ENCODE assay signal across 21 cellular contexts in the genomic region with DNA sequence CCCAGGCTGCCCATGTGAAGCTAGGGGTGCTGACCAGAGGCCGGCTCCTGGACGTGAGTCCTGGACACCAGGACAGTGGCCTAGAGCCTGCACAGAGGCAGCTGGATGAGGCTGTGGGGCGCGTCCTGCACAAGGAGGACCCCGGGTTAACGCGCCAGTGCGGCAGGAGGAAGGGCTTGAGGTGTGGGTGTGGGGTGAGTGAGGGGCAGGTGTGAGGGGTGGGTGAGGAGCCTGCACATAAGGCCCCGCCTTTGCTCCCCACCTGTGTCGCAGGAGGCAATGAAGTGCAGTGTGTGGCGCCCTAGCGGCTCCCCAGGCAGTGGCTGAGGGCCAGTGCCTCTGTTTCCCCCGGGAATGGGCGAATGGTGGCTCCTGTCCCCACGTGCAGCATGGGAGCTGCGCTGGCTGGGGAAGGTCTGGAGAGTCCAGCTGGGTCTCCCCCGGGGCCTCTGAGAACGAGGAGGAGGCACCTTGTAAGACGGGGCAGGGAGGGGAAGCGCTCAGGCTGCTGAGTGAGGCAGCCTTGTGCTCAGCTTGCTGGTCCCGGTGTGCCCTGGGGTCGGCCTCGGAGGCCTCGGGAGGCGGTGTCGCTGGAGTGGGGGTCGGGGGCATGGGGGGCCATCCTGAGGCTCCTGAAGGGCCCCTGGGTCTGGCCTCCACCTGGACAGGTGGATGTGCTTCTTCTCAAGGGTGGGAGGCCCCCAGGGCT. TPM values are rescaled to one million over a fixed set of nuclear protein-coding genes. Genes with fewer than 3 reads are reported as not detected.
A peak's percentile ranks its signal among the peaks of the same experiment; 100 is the strongest.
DNase-seq lines count a peak whose midpoint lies in the region; ATAC-seq and TF ChIP-seq lines count a peak whose summit lies in the region.
"Had no signal": no experiment of that assay in that cellular context is flagged by ENCODE, and none has a peak within 500 bp of the region (broad histone marks: within the 10 kb centered on the region; RNA-seq: fewer than 3 reads in every experiment).

No MANE protein-coding gene starts in this region.

- peaks cover 0 to 14% (median 11%) of the 10 kb centered on the region in 11 experiments; a peak in 14 of 22 replicates for H3K9me3 ChIP-seq in BLaER1 treated with 17β-estradiol and CSF1 and Interleukin-3, amounts not matched to agents 10 nM and 100 nM (replicated peaks in 1 of 11)
- H3K9me3 ChIP-seq in CD4-positive, alpha-beta T cell (ENCODE audit: control insufficient read depth, low read length), result no peaks in the 10 kb centered on the region
- H3K9me3 ChIP-seq: lower lobe of right lung, pancreas, right lobe of liver, SJSA1, stomach had no signal

- H3K9me3 Mint-ChIP-seq in CD4-positive, alpha-beta T cell, result no peaks in the 10 kb centered on the region
- no peaks in the 10 kb centered on the region for H3K9me3 Mint-ChIP-seq in activated T-helper 1 cell treated with anti-CD3 and anti-CD28 coated beads, Interleukin-12 subunit alpha, Interleukin-12 subunit beta, Interleukin-2, Interleukin-4 antibody, amounts not matched to agents 30 ng/mL and 10 ng/mL and 1 ng/mL, durations not matched to agents 14 hours and 24 hours and 36 hours
- H3K9me3 Mint-ChIP-seq in memory B cell, result no peaks in the 10 kb centered on the region

- intact Hi-C loops in CD4-positive, alpha-beta T cell (cut with DNase I, micrococcal nuclease), result no loop called here
- intact Hi-C loops in activated T-helper 1 cell treated with anti-CD3 and anti-CD28 coated beads, Interleukin-12 subunit alpha, Interleukin-12 subunit beta, Interleukin-2, Interleukin-4 antibody, amounts not matched to agents 30 ng/mL and 10 ng/mL and 1 ng/mL, durations not matched to agents 14 hours and 24 hours and 36 hours (cut with micrococcal nuclease), result no loop called here

- H3K4me3 ChIP-seq in BLaER1 treated with 17β-estradiol and CSF1 and Interleukin-3, amounts not matched to agents 10 nM and 100 nM, result no peak overlapping the region
- H3K4me3 ChIP-seq: lower lobe of right lung, pancreas, right lobe of liver, SJSA1 had no signal

- peaks cover 30% of the 10 kb centered on the region for H3K4me1 Mint-ChIP-seq in CD4-positive, alpha-beta T cell (ENCODE audit: low read depth)
- peaks cover 5% of the 10 kb centered on the region for H3K4me1 Mint-ChIP-seq in activated T-helper 1 cell treated with anti-CD3 and anti-CD28 coated beads, Interleukin-12 subunit alpha, Interleukin-12 subunit beta, Interleukin-2, Interleukin-4 antibody, amounts not matched to agents 30 ng/mL and 10 ng/mL and 1 ng/mL, durations not matched to agents 14 hours and 24 hours and 36 hours (ENCODE audit: low read depth)
- H3K4me1 Mint-ChIP-seq in memory B cell, result peaks cover 10% of the 10 kb centered on the region

- DNase-seq in CD4-positive, alpha-beta T cell, result no peak
- no peak for DNase-seq in activated T-helper 1 cell treated with anti-CD3 and anti-CD28 coated beads, Interleukin-12 subunit alpha, Interleukin-12 subunit beta, Interleukin-2, Interleukin-4 antibody, amounts not matched to agents 30 ng/mL and 10 ng/mL and 1 ng/mL, durations not matched to agents 14 hours and 24 hours and 36 hours (ENCODE audit: low spot score)
- DNase-seq in memory B cell (ENCODE audit: low spot score in 2 of 2) (no peak), DMS153 (lab: John Stamatoyannopoulos, UW) (no peak), NCI-H82 (lab: John Stamatoyannopoulos, UW) (no peak), GM10248 (ENCODE audit: extremely low spot score) (no peak)
- DNase-seq: dermis blood vessel endothelial cell, HCEC 1CT, lower lobe of right lung, NCI-H146, NCI-H774, PC-3, stomach, T-helper 9 cell had no signal

- H4K20me1 ChIP-seq in BLaER1 treated with 17β-estradiol and CSF1 and Interleukin-3, amounts not matched to agents 10 nM and 100 nM, result peaks cover 0 to 39% (median 0%) of the 10 kb centered on the region in 11 experiments; a peak in 4 of 22 replicates

- H3K36me3 Mint-ChIP-seq in CD4-positive, alpha-beta T cell (ENCODE audit: low read depth), result peaks cover 27% of the 10 kb centered on the region
- H3K36me3 Mint-ChIP-seq in activated T-helper 1 cell treated with anti-CD3 and anti-CD28 coated beads, Interleukin-12 subunit alpha, Interleukin-12 subunit beta, Interleukin-2, Interleukin-4 antibody, amounts not matched to agents 30 ng/mL and 10 ng/mL and 1 ng/mL, durations not matched to agents 14 hours and 24 hours and 36 hours (ENCODE audit: low read depth), result peaks cover 18% of the 10 kb centered on the region
- no peaks in the 10 kb centered on the region for H3K36me3 Mint-ChIP-seq in memory B cell

- peak overlapping the region in 1 of 11 experiments; percentile 17; a peak in 1 of 22 replicates for H3K9ac ChIP-seq in BLaER1 treated with 17β-estradiol and CSF1 and Interleukin-3, amounts not matched to agents 10 nM and 100 nM

- H3K4me1 ChIP-seq in BLaER1 treated with 17β-estradiol and CSF1 and Interleukin-3, amounts not matched to agents 10 nM and 100 nM, result peaks cover 21 to 38% (median 34%) of the 10 kb centered on the region in 10 experiments; a peak in 19 of 20 replicates
- H3K4me1 ChIP-seq: pancreas, right lobe of liver had no signal

- peaks cover 23 to 42% (median 37%) of the 10 kb centered on the region in 11 experiments for H3K27me3 ChIP-seq in BLaER1 treated with 17β-estradiol and CSF1 and Interleukin-3, amounts not matched to agents 10 nM and 100 nM
- H3K27me3 ChIP-seq in CD4-positive, alpha-beta T cell (ENCODE audit: control insufficient read depth, insufficient read depth, low read length), result no peaks in the 10 kb centered on the region
- H3K27me3 ChIP-seq: pancreas, right lobe of liver had no signal

- H3K27ac ChIP-seq in BLaER1 treated with 17β-estradiol and CSF1 and Interleukin-3, amounts not matched to agents 10 nM and 100 nM, result no peak overlapping the region
- peak overlapping the region; percentile 48 for H3K27ac ChIP-seq in CD4-positive, alpha-beta T cell (ENCODE audit: low read depth, low read length)
- H3K27ac ChIP-seq: lower lobe of right lung, pancreas, right lobe of liver, SJSA1, stomach had no signal

- peak overlapping the region; percentile 82 for H3K4me3 Mint-ChIP-seq in CD4-positive, alpha-beta T cell
- H3K4me3 Mint-ChIP-seq in activated T-helper 1 cell treated with anti-CD3 and anti-CD28 coated beads, Interleukin-12 subunit alpha, Interleukin-12 subunit beta, Interleukin-2, Interleukin-4 antibody, amounts not matched to agents 30 ng/mL and 10 ng/mL and 1 ng/mL, durations not matched to agents 14 hours and 24 hours and 36 hours, result peak overlapping the region; percentile 97
- no peak overlapping the region for H3K4me3 Mint-ChIP-seq in memory B cell

- ATAC-seq in CD4-positive, alpha-beta T cell (ENCODE audit: poor library complexity), result no peak
- ATAC-seq in memory B cell (ENCODE audit: low read depth) (peak; percentile 12), GM19395 (IDR thresholded peaks at IDR 0.05; ENCODE audit: unreplicated experiment) (no peak)
- ATAC-seq: activated CD4-positive, CD25-positive, alpha-beta regulatory T cell treated with anti-CD3 and anti-CD28 coated beads, Interleukin-2, amount 50 U/mL, for 24 hours; lower lobe of right lung; pancreas; PC-3 had no signal

- no peaks in the 10 kb centered on the region for H3K27me3 Mint-ChIP-seq in CD4-positive, alpha-beta T cell
- no peaks in the 10 kb centered on the region for H3K27me3 Mint-ChIP-seq in activated T-helper 1 cell treated with anti-CD3 and anti-CD28 coated beads, Interleukin-12 subunit alpha, Interleukin-12 subunit beta, Interleukin-2, Interleukin-4 antibody, amounts not matched to agents 30 ng/mL and 10 ng/mL and 1 ng/mL, durations not matched to agents 14 hours and 24 hours and 36 hours (ENCODE audit: insufficient read depth)
- peaks cover 23% of the 10 kb centered on the region for H3K27me3 Mint-ChIP-seq in memory B cell

- CTCF ChIA-PET in CD4-positive, alpha-beta T cell (lab: Charles Lee), result interaction anchor here (1.9 kb wide), 1 partner anchor 13 kb away, joined by 6 read pairs; no protein-coding TSS in a partner anchor
- CTCF ChIA-PET in GM10248 (lab: Yijun Ruan, JAX), result interaction anchor here (1.4 kb wide), 1 partner anchor 13 kb away, joined by 5 read pairs; no protein-coding TSS in a partner anchor

- TF ChIP-seq CTCF in CD4-positive, alpha-beta T cell (IDR thresholded peaks at IDR 0.05), result no peak
- TF ChIP-seq CTCF in GM10248 (IDR thresholded peaks at IDR 0.05; ENCODE audit: control extremely low read depth, extremely low read depth, low read depth, missing control alignments), result no peak

- POLR2A ChIA-PET in CD4-positive, alpha-beta T cell (lab: Charles Lee), result interaction anchor here (6.4 kb wide), 1 partner anchor 14 kb away, joined by 157 read pairs; no protein-coding TSS in a partner anchor
- POLR2A ChIA-PET in GM10248 (lab: Yijun Ruan, JAX), result interaction anchor here (0.6 kb wide), 1 partner anchor 582 kb away, joined by 6 read pairs; no protein-coding TSS in a partner anchor

- H3K4me2 ChIP-seq in BLaER1 treated with 17β-estradiol and CSF1 and Interleukin-3, amounts not matched to agents 10 nM and 100 nM, result peak overlapping the region; percentile 49 to 82 (median 68)

- H3K36me3 ChIP-seq in BLaER1 treated with 17β-estradiol and CSF1 and Interleukin-3, amounts not matched to agents 10 nM and 100 nM, result no peaks in the 10 kb centered on the region
- H3K36me3 ChIP-seq: lower lobe of right lung, pancreas, right lobe of liver, SJSA1, stomach had no signal

- peak overlapping the region; percentile 58 for H3K27ac Mint-ChIP-seq in CD4-positive, alpha-beta T cell
- peak overlapping the region; percentile 40 for H3K27ac Mint-ChIP-seq in activated T-helper 1 cell treated with anti-CD3 and anti-CD28 coated beads, Interleukin-12 subunit alpha, Interleukin-12 subunit beta, Interleukin-2, Interleukin-4 antibody, amounts not matched to agents 30 ng/mL and 10 ng/mL and 1 ng/mL, durations not matched to agents 14 hours and 24 hours and 36 hours
- no peak overlapping the region for H3K27ac Mint-ChIP-seq in memory B cell

RNA-seq across cellular contexts. Expression of a gene that starts 3.2 kb away (rescaled TPM):
- 100 to 1,000 TPM; 225 to 234 TPM for total RNA-seq in CD4-positive, alpha-beta T cell
- total RNA-seq in activated T-helper 1 cell treated with anti-CD3 and anti-CD28 coated beads, Interleukin-12 subunit alpha, Interleukin-12 subunit beta, Interleukin-2, Interleukin-4 antibody, amounts not matched to agents 30 ng/mL and 10 ng/mL and 1 ng/mL, durations not matched to agents 14 hours and 24 hours and 36 hours, result 454 and 455 TPM in 2 replicates
- total RNA-seq: dermis blood vessel endothelial cell, SJSA1 had no signal

RNA-seq across cellular contexts. Expression of a gene that starts 19.4 kb away (rescaled TPM):
- total RNA-seq in CD4-positive, alpha-beta T cell, result 1 to 10 TPM; 2.1 to 3.1 TPM
- 3.3 and 4.2 TPM in 2 replicates for total RNA-seq in activated T-helper 1 cell treated with anti-CD3 and anti-CD28 coated beads, Interleukin-12 subunit alpha, Interleukin-12 subunit beta, Interleukin-2, Interleukin-4 antibody, amounts not matched to agents 30 ng/mL and 10 ng/mL and 1 ng/mL, durations not matched to agents 14 hours and 24 hours and 36 hours

RNA-seq across cellular contexts. Expression of a gene that starts 40.7 kb away (rescaled TPM):
- total RNA-seq in CD4-positive, alpha-beta T cell, result 100 to 1,000 TPM; 277 to 286 TPM
- 154 and 161 TPM in 2 replicates for total RNA-seq in activated T-helper 1 cell treated with anti-CD3 and anti-CD28 coated beads, Interleukin-12 subunit alpha, Interleukin-12 subunit beta, Interleukin-2, Interleukin-4 antibody, amounts not matched to agents 30 ng/mL and 10 ng/mL and 1 ng/mL, durations not matched to agents 14 hours and 24 hours and 36 hours

RNA-seq across cellular contexts. Expression of a gene that starts 44.9 kb away (rescaled TPM):
- not detected for total RNA-seq in CD4-positive, alpha-beta T cell
- 0.10 TPM in 1 of 2 replicates, not detected in the other for total RNA-seq in activated T-helper 1 cell treated with anti-CD3 and anti-CD28 coated beads, Interleukin-12 subunit alpha, Interleukin-12 subunit beta, Interleukin-2, Interleukin-4 antibody, amounts not matched to agents 30 ng/mL and 10 ng/mL and 1 ng/mL, durations not matched to agents 14 hours and 24 hours and 36 hours
- total RNA-seq: dermis blood vessel endothelial cell, lower lobe of right lung, pancreas, right lobe of liver, stomach, urinary bladder had no signal

RNA-seq across cellular contexts. Expression of a gene that starts 57.4 kb away (rescaled TPM):
- not detected for total RNA-seq in CD4-positive, alpha-beta T cell
- total RNA-seq in activated T-helper 1 cell treated with anti-CD3 and anti-CD28 coated beads, Interleukin-12 subunit alpha, Interleukin-12 subunit beta, Interleukin-2, Interleukin-4 antibody, amounts not matched to agents 30 ng/mL and 10 ng/mL and 1 ng/mL, durations not matched to agents 14 hours and 24 hours and 36 hours, result 0.20 TPM in 1 of 2 replicates, not detected in the other
- total RNA-seq: dermis blood vessel endothelial cell, lower lobe of right lung, PC-3, right lobe of liver, stomach, urinary bladder had no signal
